Comparison of ENCODE assay signal across 1 cellular context in the genomic region with DNA sequence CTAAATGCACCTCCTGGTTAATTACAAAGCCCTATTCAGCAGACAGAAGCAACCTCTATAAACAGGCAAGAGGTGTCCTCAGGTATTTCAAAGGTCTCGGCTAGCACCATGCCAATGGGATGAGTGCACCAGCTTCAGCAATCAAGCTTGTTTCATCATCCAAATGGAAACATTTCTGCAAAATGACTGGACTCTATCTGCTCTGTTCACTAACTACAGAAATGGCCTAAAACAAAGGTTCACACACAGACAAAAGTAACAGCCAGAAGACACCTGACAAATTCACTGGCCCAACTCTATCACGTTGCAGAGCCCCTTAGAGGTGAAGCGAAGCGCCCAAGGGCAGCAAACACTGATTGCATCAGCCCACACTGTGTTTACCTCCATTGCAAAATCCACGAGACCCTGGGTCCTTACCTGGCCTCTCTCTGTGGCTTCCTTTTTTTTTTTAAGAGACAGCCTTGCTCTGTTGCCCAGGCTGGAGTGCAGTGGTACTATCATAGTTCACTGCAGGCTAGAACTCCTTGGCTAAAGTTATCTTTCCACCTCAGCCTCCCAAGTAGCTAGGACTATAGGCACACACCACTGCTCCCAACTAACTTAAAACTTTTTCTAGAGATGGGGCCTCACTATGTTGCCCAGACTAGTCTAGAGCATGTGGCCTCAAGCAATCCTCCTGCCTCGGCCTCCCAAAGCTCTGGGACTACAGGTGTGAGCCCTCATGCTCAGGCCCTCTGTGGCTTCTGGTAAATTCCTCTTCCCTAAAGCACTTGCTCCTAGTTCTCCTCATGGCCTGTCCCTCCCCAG.
TF ChIP-seq lines count a peak whose summit lies in the region.

No MANE protein-coding gene starts in this region.

TF ChIP-seq in HepG2, 621 proteins besides CTCF, POLR2A, EP300 and RAD21 (continued from another document and continues in another):
- TF ChIP-seq, protein P1, sequence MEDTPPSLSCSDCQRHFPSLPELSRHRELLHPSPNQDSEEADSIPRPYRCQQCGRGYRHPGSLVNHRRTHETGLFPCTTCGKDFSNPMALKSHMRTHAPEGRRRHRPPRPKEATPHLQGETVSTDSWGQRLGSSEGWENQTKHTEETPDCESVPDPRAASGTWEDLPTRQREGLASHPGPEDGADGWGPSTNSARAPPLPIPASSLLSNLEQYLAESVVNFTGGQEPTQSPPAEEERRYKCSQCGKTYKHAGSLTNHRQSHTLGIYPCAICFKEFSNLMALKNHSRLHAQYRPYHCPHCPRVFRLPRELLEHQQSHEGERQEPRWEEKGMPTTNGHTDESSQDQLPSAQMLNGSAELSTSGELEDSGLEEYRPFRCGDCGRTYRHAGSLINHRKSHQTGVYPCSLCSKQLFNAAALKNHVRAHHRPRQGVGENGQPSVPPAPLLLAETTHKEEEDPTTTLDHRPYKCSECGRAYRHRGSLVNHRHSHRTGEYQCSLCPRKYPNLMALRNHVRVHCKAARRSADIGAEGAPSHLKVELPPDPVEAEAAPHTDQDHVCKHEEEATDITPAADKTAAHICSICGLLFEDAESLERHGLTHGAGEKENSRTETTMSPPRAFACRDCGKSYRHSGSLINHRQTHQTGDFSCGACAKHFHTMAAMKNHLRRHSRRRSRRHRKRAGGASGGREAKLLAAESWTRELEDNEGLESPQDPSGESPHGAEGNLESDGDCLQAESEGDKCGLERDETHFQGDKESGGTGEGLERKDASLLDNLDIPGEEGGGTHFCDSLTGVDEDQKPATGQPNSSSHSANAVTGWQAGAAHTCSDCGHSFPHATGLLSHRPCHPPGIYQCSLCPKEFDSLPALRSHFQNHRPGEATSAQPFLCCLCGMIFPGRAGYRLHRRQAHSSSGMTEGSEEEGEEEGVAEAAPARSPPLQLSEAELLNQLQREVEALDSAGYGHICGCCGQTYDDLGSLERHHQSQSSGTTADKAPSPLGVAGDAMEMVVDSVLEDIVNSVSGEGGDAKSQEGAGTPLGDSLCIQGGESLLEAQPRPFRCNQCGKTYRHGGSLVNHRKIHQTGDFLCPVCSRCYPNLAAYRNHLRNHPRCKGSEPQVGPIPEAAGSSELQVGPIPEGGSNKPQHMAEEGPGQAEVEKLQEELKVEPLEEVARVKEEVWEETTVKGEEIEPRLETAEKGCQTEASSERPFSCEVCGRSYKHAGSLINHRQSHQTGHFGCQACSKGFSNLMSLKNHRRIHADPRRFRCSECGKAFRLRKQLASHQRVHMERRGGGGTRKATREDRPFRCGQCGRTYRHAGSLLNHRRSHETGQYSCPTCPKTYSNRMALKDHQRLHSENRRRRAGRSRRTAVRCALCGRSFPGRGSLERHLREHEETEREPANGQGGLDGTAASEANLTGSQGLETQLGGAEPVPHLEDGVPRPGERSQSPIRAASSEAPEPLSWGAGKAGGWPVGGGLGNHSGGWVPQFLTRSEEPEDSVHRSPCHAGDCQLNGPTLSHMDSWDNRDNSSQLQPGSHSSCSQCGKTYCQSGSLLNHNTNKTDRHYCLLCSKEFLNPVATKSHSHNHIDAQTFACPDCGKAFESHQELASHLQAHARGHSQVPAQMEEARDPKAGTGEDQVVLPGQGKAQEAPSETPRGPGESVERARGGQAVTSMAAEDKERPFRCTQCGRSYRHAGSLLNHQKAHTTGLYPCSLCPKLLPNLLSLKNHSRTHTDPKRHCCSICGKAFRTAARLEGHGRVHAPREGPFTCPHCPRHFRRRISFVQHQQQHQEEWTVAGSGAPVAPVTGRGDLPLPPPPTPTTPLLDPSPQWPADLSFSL (CRISPR knock-in tag; IDR thresholded peaks at IDR 0.05) = peak; percentile 43; the same call in 1 of the 2 replicates
- TF ChIP-seq ZNF264 (CRISPR knock-in tag; IDR thresholded peaks at IDR 0.05) (no peak; the same call in 1 of the 2 replicates), LCORL (IDR thresholded peaks at IDR 0.05) (0 out of 2 replicates have a peak, but pooled peaks have one; percentile 51), LCORL (CRISPR knock-in tag; IDR thresholded peaks at IDR 0.05) (peak; percentile 96), ZBTB1 (CRISPR knock-in tag; IDR thresholded peaks at IDR 0.05; ENCODE audit: borderline replicate concordance) (no peak), MED1 (CRISPR knock-in tag; IDR thresholded peaks at IDR 0.05) (peak; percentile 98), ZNF121 (CRISPR knock-in tag; IDR thresholded peaks at IDR 0.05) (peak; percentile 94), ZNF3 (CRISPR knock-in tag; IDR thresholded peaks at IDR 0.05) (peak; percentile 48; the same call in 1 of the 2 replicates), JDP2 (CRISPR knock-in tag; IDR thresholded peaks at IDR 0.05; ENCODE audit: borderline replicate concordance) (no peak), MTA1 (CRISPR knock-in tag; IDR thresholded peaks at IDR 0.05; ENCODE audit: borderline replicate concordance) (peak; percentile 75; the same call in 1 of the 2 replicates), NCOA1 (CRISPR knock-in tag; IDR thresholded peaks at IDR 0.05) (peak; percentile 91), ZFP36L1 (CRISPR knock-in tag; IDR thresholded peaks at IDR 0.05) (0 out of 2 replicates have a peak, but pooled peaks have one; percentile 29), ZSCAN30 (CRISPR knock-in tag; IDR thresholded peaks at IDR 0.05) (peak; percentile 75; the same call in 1 of the 2 replicates), ZFYVE20 (CRISPR knock-in tag; IDR thresholded peaks at IDR 0.05; ENCODE audit: borderline replicate concordance, low read depth) (no peak), SNAPC2 (CRISPR knock-in tag; IDR thresholded peaks at IDR 0.05) (no peak), ZNF274 (CRISPR knock-in tag; IDR thresholded peaks at IDR 0.05) (0 out of 2 replicates have a peak, but pooled peaks have one; percentile 43), PAF1 (CRISPR knock-in tag; IDR thresholded peaks at IDR 0.05) (no peak; the same call in 1 of the 2 replicates), SMYD3 (CRISPR knock-in tag; IDR thresholded peaks at IDR 0.05) (peak; percentile 19; the same call in 1 of the 2 replicates), ZNF292 (CRISPR knock-in tag; IDR thresholded peaks at IDR 0.05; ENCODE audit: borderline replicate concordance, low read depth) (peak; percentile 79; the same call in 1 of the 2 replicates), DR1 (CRISPR knock-in tag; IDR thresholded peaks at IDR 0.05) (no peak), ZNF253 (CRISPR knock-in tag; IDR thresholded peaks at IDR 0.05; ENCODE audit: borderline replicate concordance) (no peak), ATAD3A (CRISPR knock-in tag; IDR thresholded peaks at IDR 0.05) (no peak), SPEN (CRISPR knock-in tag; IDR thresholded peaks at IDR 0.05; ENCODE audit: low read depth) (no peak; the same call in 1 of the 2 replicates), ZKSCAN5 (CRISPR knock-in tag; IDR thresholded peaks at IDR 0.05) (no peak), ZNF891 (CRISPR knock-in tag; IDR thresholded peaks at IDR 0.05) (no peak), TEAD3 (CRISPR knock-in tag; optimal IDR thresholded peaks at IDR 0.05; ENCODE audit: borderline replicate concordance) (peak; percentile 70), ZNF446 (CRISPR knock-in tag; IDR thresholded peaks at IDR 0.05) (no peak), ZNF703 (CRISPR knock-in tag; IDR thresholded peaks at IDR 0.05; ENCODE audit: borderline replicate concordance) (no peak), CAMTA2 (CRISPR knock-in tag; IDR thresholded peaks at IDR 0.05; ENCODE audit: borderline replicate concordance) (no peak), HOXA9 (CRISPR knock-in tag; IDR thresholded peaks at IDR 0.05; ENCODE audit: borderline replicate concordance) (no peak), MYC (CRISPR knock-in tag; IDR thresholded peaks at IDR 0.05; ENCODE audit: borderline replicate concordance) (peak; percentile 79; the same call in 1 of the 2 replicates)
- TF ChIP-seq, protein P2, sequence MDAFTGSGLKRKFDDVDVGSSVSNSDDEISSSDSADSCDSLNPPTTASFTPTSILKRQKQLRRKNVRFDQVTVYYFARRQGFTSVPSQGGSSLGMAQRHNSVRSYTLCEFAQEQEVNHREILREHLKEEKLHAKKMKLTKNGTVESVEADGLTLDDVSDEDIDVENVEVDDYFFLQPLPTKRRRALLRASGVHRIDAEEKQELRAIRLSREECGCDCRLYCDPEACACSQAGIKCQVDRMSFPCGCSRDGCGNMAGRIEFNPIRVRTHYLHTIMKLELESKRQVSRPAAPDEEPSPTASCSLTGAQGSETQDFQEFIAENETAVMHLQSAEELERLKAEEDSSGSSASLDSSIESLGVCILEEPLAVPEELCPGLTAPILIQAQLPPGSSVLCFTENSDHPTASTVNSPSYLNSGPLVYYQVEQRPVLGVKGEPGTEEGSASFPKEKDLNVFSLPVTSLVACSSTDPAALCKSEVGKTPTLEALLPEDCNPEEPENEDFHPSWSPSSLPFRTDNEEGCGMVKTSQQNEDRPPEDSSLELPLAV (CRISPR knock-in tag; conservative IDR thresholded peaks at IDR 0.05; ENCODE audit: low read depth) = no peak
- TF ChIP-seq, protein P3, sequence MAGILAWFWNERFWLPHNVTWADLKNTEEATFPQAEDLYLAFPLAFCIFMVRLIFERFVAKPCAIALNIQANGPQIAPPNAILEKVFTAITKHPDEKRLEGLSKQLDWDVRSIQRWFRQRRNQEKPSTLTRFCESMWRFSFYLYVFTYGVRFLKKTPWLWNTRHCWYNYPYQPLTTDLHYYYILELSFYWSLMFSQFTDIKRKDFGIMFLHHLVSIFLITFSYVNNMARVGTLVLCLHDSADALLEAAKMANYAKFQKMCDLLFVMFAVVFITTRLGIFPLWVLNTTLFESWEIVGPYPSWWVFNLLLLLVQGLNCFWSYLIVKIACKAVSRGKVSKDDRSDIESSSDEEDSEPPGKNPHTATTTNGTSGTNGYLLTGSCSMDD (CRISPR knock-in tag; IDR thresholded peaks at IDR 0.05) = no peak
- TF ChIP-seq, protein P4, sequence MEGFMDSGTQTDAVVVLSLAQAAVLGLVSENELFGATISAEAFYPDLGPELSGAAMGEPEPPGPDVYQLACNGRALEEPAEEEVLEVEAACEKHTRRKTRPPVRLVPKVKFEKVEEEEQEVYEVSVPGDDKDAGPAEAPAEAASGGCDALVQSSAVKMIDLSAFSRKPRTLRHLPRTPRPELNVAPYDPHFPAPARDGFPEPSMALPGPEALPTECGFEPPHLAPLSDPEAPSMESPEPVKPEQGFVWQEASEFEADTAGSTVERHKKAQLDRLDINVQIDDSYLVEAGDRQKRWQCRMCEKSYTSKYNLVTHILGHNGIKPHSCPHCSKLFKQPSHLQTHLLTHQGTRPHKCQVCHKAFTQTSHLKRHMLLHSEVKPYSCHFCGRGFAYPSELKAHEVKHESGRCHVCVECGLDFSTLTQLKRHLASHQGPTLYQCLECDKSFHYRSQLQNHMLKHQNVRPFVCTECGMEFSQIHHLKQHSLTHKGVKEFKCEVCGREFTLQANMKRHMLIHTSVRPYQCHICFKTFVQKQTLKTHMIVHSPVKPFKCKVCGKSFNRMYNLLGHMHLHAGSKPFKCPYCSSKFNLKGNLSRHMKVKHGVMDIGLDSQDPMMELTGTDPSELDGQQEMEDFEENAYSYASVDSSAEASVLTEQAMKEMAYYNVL (CRISPR knock-in tag; IDR thresholded peaks at IDR 0.05; ENCODE audit: borderline replicate concordance) = peak; percentile 92; the same call in 1 of the 2 replicates
- TF ChIP-seq, protein P5, sequence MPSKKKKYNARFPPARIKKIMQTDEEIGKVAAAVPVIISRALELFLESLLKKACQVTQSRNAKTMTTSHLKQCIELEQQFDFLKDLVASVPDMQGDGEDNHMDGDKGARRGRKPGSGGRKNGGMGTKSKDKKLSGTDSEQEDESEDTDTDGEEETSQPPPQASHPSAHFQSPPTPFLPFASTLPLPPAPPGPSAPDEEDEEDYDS (CRISPR knock-in tag; IDR thresholded peaks at IDR 0.05) = peak; percentile 53; the same call in 1 of the 2 replicates
- TF ChIP-seq, protein P6, sequence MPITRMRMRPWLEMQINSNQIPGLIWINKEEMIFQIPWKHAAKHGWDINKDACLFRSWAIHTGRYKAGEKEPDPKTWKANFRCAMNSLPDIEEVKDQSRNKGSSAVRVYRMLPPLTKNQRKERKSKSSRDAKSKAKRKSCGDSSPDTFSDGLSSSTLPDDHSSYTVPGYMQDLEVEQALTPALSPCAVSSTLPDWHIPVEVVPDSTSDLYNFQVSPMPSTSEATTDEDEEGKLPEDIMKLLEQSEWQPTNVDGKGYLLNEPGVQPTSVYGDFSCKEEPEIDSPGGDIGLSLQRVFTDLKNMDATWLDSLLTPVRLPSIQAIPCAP (CRISPR knock-in tag; IDR thresholded peaks at IDR 0.05; ENCODE audit: low read depth) = no peak
- TF ChIP-seq, protein P7, sequence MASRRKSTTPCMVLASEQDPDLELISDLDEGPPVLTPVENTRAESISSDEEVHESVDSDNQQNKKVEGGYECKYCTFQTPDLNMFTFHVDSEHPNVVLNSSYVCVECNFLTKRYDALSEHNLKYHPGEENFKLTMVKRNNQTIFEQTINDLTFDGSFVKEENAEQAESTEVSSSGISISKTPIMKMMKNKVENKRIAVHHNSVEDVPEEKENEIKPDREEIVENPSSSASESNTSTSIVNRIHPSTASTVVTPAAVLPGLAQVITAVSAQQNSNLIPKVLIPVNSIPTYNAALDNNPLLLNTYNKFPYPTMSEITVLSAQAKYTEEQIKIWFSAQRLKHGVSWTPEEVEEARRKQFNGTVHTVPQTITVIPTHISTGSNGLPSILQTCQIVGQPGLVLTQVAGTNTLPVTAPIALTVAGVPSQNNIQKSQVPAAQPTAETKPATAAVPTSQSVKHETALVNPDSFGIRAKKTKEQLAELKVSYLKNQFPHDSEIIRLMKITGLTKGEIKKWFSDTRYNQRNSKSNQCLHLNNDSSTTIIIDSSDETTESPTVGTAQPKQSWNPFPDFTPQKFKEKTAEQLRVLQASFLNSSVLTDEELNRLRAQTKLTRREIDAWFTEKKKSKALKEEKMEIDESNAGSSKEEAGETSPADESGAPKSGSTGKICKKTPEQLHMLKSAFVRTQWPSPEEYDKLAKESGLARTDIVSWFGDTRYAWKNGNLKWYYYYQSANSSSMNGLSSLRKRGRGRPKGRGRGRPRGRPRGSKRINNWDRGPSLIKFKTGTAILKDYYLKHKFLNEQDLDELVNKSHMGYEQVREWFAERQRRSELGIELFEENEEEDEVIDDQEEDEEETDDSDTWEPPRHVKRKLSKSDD (CRISPR knock-in tag; IDR thresholded peaks at IDR 0.05; ENCODE audit: low read depth) = no peak
- TF ChIP-seq, protein P8, sequence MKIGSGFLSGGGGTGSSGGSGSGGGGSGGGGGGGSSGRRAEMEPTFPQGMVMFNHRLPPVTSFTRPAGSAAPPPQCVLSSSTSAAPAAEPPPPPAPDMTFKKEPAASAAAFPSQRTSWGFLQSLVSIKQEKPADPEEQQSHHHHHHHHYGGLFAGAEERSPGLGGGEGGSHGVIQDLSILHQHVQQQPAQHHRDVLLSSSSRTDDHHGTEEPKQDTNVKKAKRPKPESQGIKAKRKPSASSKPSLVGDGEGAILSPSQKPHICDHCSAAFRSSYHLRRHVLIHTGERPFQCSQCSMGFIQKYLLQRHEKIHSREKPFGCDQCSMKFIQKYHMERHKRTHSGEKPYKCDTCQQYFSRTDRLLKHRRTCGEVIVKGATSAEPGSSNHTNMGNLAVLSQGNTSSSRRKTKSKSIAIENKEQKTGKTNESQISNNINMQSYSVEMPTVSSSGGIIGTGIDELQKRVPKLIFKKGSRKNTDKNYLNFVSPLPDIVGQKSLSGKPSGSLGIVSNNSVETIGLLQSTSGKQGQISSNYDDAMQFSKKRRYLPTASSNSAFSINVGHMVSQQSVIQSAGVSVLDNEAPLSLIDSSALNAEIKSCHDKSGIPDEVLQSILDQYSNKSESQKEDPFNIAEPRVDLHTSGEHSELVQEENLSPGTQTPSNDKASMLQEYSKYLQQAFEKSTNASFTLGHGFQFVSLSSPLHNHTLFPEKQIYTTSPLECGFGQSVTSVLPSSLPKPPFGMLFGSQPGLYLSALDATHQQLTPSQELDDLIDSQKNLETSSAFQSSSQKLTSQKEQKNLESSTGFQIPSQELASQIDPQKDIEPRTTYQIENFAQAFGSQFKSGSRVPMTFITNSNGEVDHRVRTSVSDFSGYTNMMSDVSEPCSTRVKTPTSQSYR (CRISPR knock-in tag; IDR thresholded peaks at IDR 0.05; ENCODE audit: borderline replicate concordance) = peak; percentile 51; the same call in 1 of the 2 replicates
